ENCODE assay signal across 10 cellular contexts in the genomic region with DNA sequence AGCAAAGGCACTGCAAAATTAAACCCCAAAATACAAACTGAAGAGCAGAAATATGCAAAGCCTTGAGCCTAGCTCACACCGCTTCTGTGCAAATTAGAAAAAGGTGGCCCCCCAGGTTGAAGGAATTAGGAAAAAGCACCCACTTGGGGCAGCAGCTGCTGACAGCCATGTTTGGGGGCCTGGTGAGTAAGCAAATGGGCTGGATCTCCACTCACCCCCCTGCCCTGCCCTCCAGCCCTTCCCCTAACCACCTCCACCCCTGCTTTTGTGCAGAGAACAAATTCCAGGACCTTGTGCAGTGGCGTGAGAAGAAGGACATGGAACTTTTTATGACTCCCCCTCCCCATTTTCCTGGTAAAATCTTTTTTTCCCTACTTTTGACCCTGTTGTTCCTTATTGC.
DNase-seq lines count a peak whose midpoint lies in the region; ATAC-seq and TF ChIP-seq lines count a peak whose summit lies in the region.
"Had no signal": no experiment of that assay in that cellular context is flagged by ENCODE, and none has a peak within 500 bp of the region (broad histone marks: within the 10 kb centered on the region; RNA-seq: fewer than 3 reads in every experiment).

No MANE protein-coding gene starts in this region.

- peaks cover 74% of the 10 kb centered on the region for H3K4me1 Mint-ChIP-seq in chondrocyte (ENCODE audit: low read depth)

- peak overlapping the region in 3 of 10 donors; percentile 26 to 33 (median 28) for H3K4me3 ChIP-seq in heart right ventricle
- no peak overlapping the region for H3K4me3 ChIP-seq in uterus

- H3K36me3 Mint-ChIP-seq in chondrocyte (ENCODE audit: low read depth), result no peaks in the 10 kb centered on the region

- no peaks in the 10 kb centered on the region for H3K27me3 Mint-ChIP-seq in chondrocyte (ENCODE audit: low read depth)

- 68 to 69% methylated on average over 2 of the region's 2 CpGs for WGBS in heart right ventricle, 2 donors

- TF ChIP-seq CTCF in heart right ventricle (IDR thresholded peaks at IDR 0.05) (no peak), chondrocyte (IDR thresholded peaks at IDR 0.05) (peak; percentile 25), uterus (IDR thresholded peaks at IDR 0.05) (no peak)

- peak overlapping the region; percentile 16 for H3K4me3 Mint-ChIP-seq in chondrocyte (ENCODE audit: unreplicated experiment)

- H3K27ac ChIP-seq in heart right ventricle (peak overlapping the region in 8 of 10 donors; percentile 44 to 89 (median 81)), uterus (peak overlapping the region; percentile 52 to 65)

- H3K9me3 Mint-ChIP-seq in chondrocyte (ENCODE audit: low read depth), result no peaks in the 10 kb centered on the region

- no peak for DNase-seq in heart right ventricle
- no peak for DNase-seq in cardiac septum (ENCODE audit: low spot score)
- no peak for DNase-seq in chondrocyte (ENCODE audit: low spot score)
- DNase-seq in lung microvascular endothelial cell (ENCODE audit: low read depth in 2 of 2), result peak; percentile 13 to 44
- DNase-seq in uterus, result no peak
- no peak for DNase-seq in activated naive CD4-positive, alpha-beta T cell treated with Interleukin-2 at 50 U/mL for 16 hours
- DNase-seq in activated T-cell treated with anti-CD3 and anti-CD28 coated beads, Interleukin-2, amount 50 U/mL, for 48 hours, result no peak
- DNase-seq: activated gamma-delta T cell, NCI-H1694 had no signal

- peak in 4 of 8 donors; percentile 26 to 40 (median 34) for ATAC-seq in heart right ventricle
- no peak for ATAC-seq in HG03565 (IDR thresholded peaks at IDR 0.05; ENCODE audit: unreplicated experiment)

- H3K36me3 ChIP-seq in heart right ventricle (no peaks in the 10 kb centered on the region), uterus (no peaks in the 10 kb centered on the region)

- H3K9me3 ChIP-seq in heart right ventricle (no peaks in the 10 kb centered on the region), uterus (no peaks in the 10 kb centered on the region)

- H3K27me3 ChIP-seq in heart right ventricle, result peaks cover 0 to 3% (median 0%) of the 10 kb centered on the region in 7 donors
- no peaks in the 10 kb centered on the region for H3K27me3 ChIP-seq in uterus

- H3K27ac Mint-ChIP-seq in chondrocyte (ENCODE audit: unreplicated experiment), result peak overlapping the region; percentile 96

- TF ChIP-seq POLR2A in uterus (IDR thresholded peaks at IDR 0.05), result no peak

- intact Hi-C loops in heart right ventricle (cut with DNase I) (no loop called here), cardiac septum (cut with DNase I) (no loop called here), uterus (cut with DNase I; ENCODE audit: low total_unique reads) (no loop called here)

- H3K4me1 ChIP-seq in heart right ventricle (peaks cover 0 to 45% (median 25%) of the 10 kb centered on the region in 9 donors), uterus (peaks cover 0 to 4% of the 10 kb centered on the region in 2 donors)

Comparison
In these comparisons a context has a peak if more than half of its experiments do, and no peak if none do; other contexts are left out.
1. DNase-seq: peak in lung microvascular endothelial cell (2 of 2); none in heart right ventricle (0 of 2), cardiac septum (single experiment), chondrocyte (single experiment), uterus (0 of 2), activated naive CD4-positive, alpha-beta T cell treated with Interleukin-2 at 50 U/mL for 16 hours (single experiment) and activated T-cell treated with anti-CD3 and anti-CD28 coated beads, Interleukin-2, amount 50 U/mL, for 48 hours (0 of 2).